25 cellular contexts compared by ENCODE assay signal in the genomic region with DNA sequence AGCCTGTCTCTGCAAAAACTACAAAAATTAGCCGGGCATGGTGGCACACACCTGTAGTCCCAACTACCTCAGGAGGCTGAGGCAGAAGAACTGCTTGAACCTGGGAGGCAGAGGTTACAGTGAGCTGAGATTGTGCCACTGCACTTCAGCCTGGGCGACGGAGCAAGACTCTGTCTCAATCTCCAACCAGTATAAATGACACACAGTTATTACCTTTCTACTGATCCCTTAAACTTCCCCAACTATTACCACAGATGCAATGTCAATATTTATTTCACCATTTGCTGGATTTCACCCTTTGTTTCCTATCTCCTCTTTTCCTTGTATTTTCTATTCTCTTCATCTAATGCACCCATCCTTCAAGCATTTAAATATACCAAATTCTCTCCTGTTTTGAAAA.
A peak's percentile ranks its signal among the peaks of the same experiment; 100 is the strongest.
DNase-seq lines count a peak whose midpoint lies in the region; ATAC-seq lines count a peak whose summit lies in the region.
"Had no signal": no experiment of that assay in that cellular context is flagged by ENCODE, and none has a peak within 500 bp of the region (broad histone marks: within the 10 kb centered on the region; RNA-seq: fewer than 3 reads in every experiment).

No MANE protein-coding gene starts in this region.

- no peak overlapping the region for H3K27ac Mint-ChIP-seq in activated CD8-positive, alpha-beta memory T cell treated with anti-CD3 and anti-CD28 coated beads, Interleukin-2, amount 10 ng/mL, durations not matched to agents 7 days and 5 days
- H3K27ac Mint-ChIP-seq: B cell; CD14-positive monocyte; CD4-positive, alpha-beta memory T cell; CD4-positive, alpha-beta T cell; CD4-positive, CD25-positive, alpha-beta regulatory T cell; CD8-positive, alpha-beta memory T cell; CD8-positive, alpha-beta T cell had no signal

- ATAC-seq in left lobe of liver = peak; percentile 62
- no peak for ATAC-seq in activated CD8-positive, alpha-beta memory T cell treated with anti-CD3 and anti-CD28 coated beads, Interleukin-2, amount 10 ng/mL, durations not matched to agents 7 days and 5 days
- ATAC-seq: A549; CD8-positive, alpha-beta T cell had no signal

- no peaks in the 10 kb centered on the region for H3K4me1 Mint-ChIP-seq in activated CD8-positive, alpha-beta memory T cell treated with anti-CD3 and anti-CD28 coated beads, Interleukin-2, amount 10 ng/mL, durations not matched to agents 7 days and 5 days
- H3K4me1 Mint-ChIP-seq: B cell; CD14-positive monocyte; CD4-positive, alpha-beta memory T cell; CD4-positive, CD25-positive, alpha-beta regulatory T cell; CD8-positive, alpha-beta memory T cell had no signal

- CTCF ChIA-PET in activated CD8-positive, alpha-beta memory T cell treated with anti-CD3 and anti-CD28 coated beads, Interleukin-2, amount 10 ng/mL, durations not matched to agents 7 days and 5 days (lab: Charles Lee) = no interaction called here

- no peaks in the 10 kb centered on the region for H3K36me3 Mint-ChIP-seq in activated CD8-positive, alpha-beta memory T cell treated with anti-CD3 and anti-CD28 coated beads, Interleukin-2, amount 10 ng/mL, durations not matched to agents 7 days and 5 days
- H3K36me3 Mint-ChIP-seq: CD14-positive monocyte; CD4-positive, alpha-beta memory T cell; CD4-positive, CD25-positive, alpha-beta regulatory T cell; CD8-positive, alpha-beta memory T cell; CD8-positive, alpha-beta T cell had no signal

- no peak overlapping the region for H3K4me3 Mint-ChIP-seq in activated CD8-positive, alpha-beta memory T cell treated with anti-CD3 and anti-CD28 coated beads, Interleukin-2, amount 10 ng/mL, durations not matched to agents 7 days and 5 days
- H3K4me3 Mint-ChIP-seq: B cell; CD14-positive monocyte; CD4-positive, alpha-beta memory T cell; CD4-positive, alpha-beta T cell; CD4-positive, CD25-positive, alpha-beta regulatory T cell; CD8-positive, alpha-beta memory T cell; CD8-positive, alpha-beta T cell had no signal

- H3K27me3 Mint-ChIP-seq in activated CD8-positive, alpha-beta memory T cell treated with anti-CD3 and anti-CD28 coated beads, Interleukin-2, amount 10 ng/mL, durations not matched to agents 7 days and 5 days = no peaks in the 10 kb centered on the region
- H3K27me3 Mint-ChIP-seq: CD4-positive, CD25-positive, alpha-beta regulatory T cell had no signal

- no peaks in the 10 kb centered on the region for H3K9me3 Mint-ChIP-seq in activated CD8-positive, alpha-beta memory T cell treated with anti-CD3 and anti-CD28 coated beads, Interleukin-2, amount 10 ng/mL, durations not matched to agents 7 days and 5 days (ENCODE audit: low read depth)
- H3K9me3 Mint-ChIP-seq: CD8-positive, alpha-beta T cell had no signal

- DNase-seq in left lobe of liver (ENCODE audit: low spot score) = no peak
- DNase-seq in activated CD8-positive, alpha-beta memory T cell treated with anti-CD3 and anti-CD28 coated beads, Interleukin-2, amount 10 ng/mL, durations not matched to agents 7 days and 5 days = no peak
- DNase-seq: 8988T; ACHN; AML-193; BE2C; C1 segment of cervical spinal cord; Caco-2; Calu3; CD4-positive, alpha-beta memory T cell; CD4-positive, alpha-beta T cell; CD4-positive, CD25-positive, alpha-beta regulatory T cell; CD8-positive, alpha-beta memory T cell; CD8-positive, alpha-beta T cell; COR-L47; DMS 273 treated with DMSO at 0.1 percent for 48 hours; DMS153; DMS53; DMS79; DMS79 treated with DMSO at 0.1 percent for 48 hours; DND-41; EL had no signal
